Comparison of ENCODE assay signal across 18 cellular contexts in genomic region chr7:123054357-123055133, GRCh38. TPM values are rescaled to one million over a fixed set of nuclear protein-coding genes. Genes with fewer than 3 reads are reported as not detected.
DNase-seq lines count a peak whose midpoint lies in the region; ATAC-seq and TF ChIP-seq lines count a peak whose summit lies in the region.
"Had no signal": no experiment of that assay in that cellular context is flagged by ENCODE, and none has a peak within 500 bp of the region (broad histone marks: within the 10 kb centered on the region; RNA-seq: fewer than 3 reads in every experiment).

No MANE protein-coding gene starts in this region.

- no peak for TF ChIP-seq EP300 in upper lobe of left lung (IDR thresholded peaks at IDR 0.05)

- TF ChIP-seq CTCF in brain microvascular endothelial cell (IDR thresholded peaks at IDR 0.05; ENCODE audit: low read depth, low read length, missing control alignments) (peak; percentile 48), upper lobe of left lung (IDR thresholded peaks at IDR 0.05) (peak in 1 of 6 experiments; percentile 12)

- H3K27ac Mint-ChIP-seq in stimulated activated naive B cell treated with anti-CD40 and anti-IgM and Interleukin-4, amounts not matched to agents 10 μg/mL and 1 μg/mL and 100 μg/mL, for 72 hours: no peak overlapping the region
- H3K27ac Mint-ChIP-seq: natural killer cell had no signal

- 64 to 68% methylated on average over 5 of the region's 5 CpGs for WGBS in upper lobe of left lung, 2 donors

- no peaks in the 10 kb centered on the region for H3K27me3 Mint-ChIP-seq in stimulated activated naive B cell treated with anti-CD40 and anti-IgM and Interleukin-4, amounts not matched to agents 10 μg/mL and 1 μg/mL and 100 μg/mL, for 72 hours

- no peaks in the 10 kb centered on the region for H3K36me3 ChIP-seq in brain microvascular endothelial cell (replicated peaks)
- no peaks in the 10 kb centered on the region for H3K36me3 ChIP-seq in upper lobe of left lung
- no peaks in the 10 kb centered on the region for H3K36me3 ChIP-seq in H7 (replicated peaks; ENCODE audit: control insufficient read depth, insufficient read depth, low read length)
- H3K36me3 ChIP-seq: BLaER1 treated with 17β-estradiol and CSF1 and Interleukin-3, amounts not matched to agents 10 nM and 100 nM; HAP-1 had no signal

- H3K9me3 ChIP-seq in upper lobe of left lung: peaks cover 0 to 10% (median under 1%) of the 10 kb centered on the region in 4 donors
- H3K9me3 ChIP-seq: HAP-1 had no signal

- no peak for TF ChIP-seq POLR2A in upper lobe of left lung (IDR thresholded peaks at IDR 0.05)

- DNase-seq in DMS53 treated with DMSO at 0.1 percent for 48 hours (lab: John Stamatoyannopoulos, UW; ENCODE audit: unreplicated experiment): peak; percentile 16
- DNase-seq in HT-29 (ENCODE audit: low spot score): peak; percentile 23
- no peak for DNase-seq in brain microvascular endothelial cell
- DNase-seq in islet precursor cell: peak; percentile 76
- no peak for DNase-seq in stimulated activated naive B cell treated with anti-CD40 and anti-IgM and Interleukin-4, amounts not matched to agents 10 μg/mL and 1 μg/mL and 100 μg/mL, for 72 hours
- DNase-seq in upper lobe of left lung: no peak
- DNase-seq in H7: no peak
- DNase-seq: activated T-cell treated with anti-CD3 and anti-CD28 coated beads, Interleukin-2, amount 50 U/mL, for 48 hours; anterior cingulate cortex; natural killer cell; NCI-H2227 treated with DMSO at 0.1 percent for 48 hours had no signal

- H3K4me3 ChIP-seq in brain microvascular endothelial cell (ENCODE audit: low read depth, low read length) (no peak overlapping the region), upper lobe of left lung (no peak overlapping the region), H7 (ENCODE audit: insufficient read depth, low read depth, low read length) (no peak overlapping the region)
- H3K4me3 ChIP-seq: BLaER1 treated with 17β-estradiol and CSF1 and Interleukin-3, amounts not matched to agents 10 nM and 100 nM; HAP-1; SK-N-MC; skin epidermis had no signal

- ATAC-seq in stimulated activated naive B cell treated with anti-CD40 and anti-IgM and Interleukin-4, amounts not matched to agents 10 μg/mL and 1 μg/mL and 100 μg/mL, for 72 hours (replicated peaks): no peak
- no peak for ATAC-seq in HG03460 (IDR thresholded peaks at IDR 0.05; ENCODE audit: unreplicated experiment)
- ATAC-seq in upper lobe of left lung (ENCODE audit: low FRiP score in 2 of 2): no peak
- ATAC-seq: activated CD4-positive, CD25-positive, alpha-beta regulatory T cell treated with anti-CD3 and anti-CD28 coated beads, Interleukin-2, amount 50 U/mL, for 24 hours; natural killer cell had no signal

- H3K9me3 Mint-ChIP-seq in stimulated activated naive B cell treated with anti-CD40 and anti-IgM and Interleukin-4, amounts not matched to agents 10 μg/mL and 1 μg/mL and 100 μg/mL, for 72 hours: peaks cover 11 to 16% of the 10 kb centered on the region in 2 donors

- H3K4me3 Mint-ChIP-seq in stimulated activated naive B cell treated with anti-CD40 and anti-IgM and Interleukin-4, amounts not matched to agents 10 μg/mL and 1 μg/mL and 100 μg/mL, for 72 hours: no peak overlapping the region
- H3K4me3 Mint-ChIP-seq: natural killer cell had no signal

- no peaks in the 10 kb centered on the region for H3K36me3 Mint-ChIP-seq in stimulated activated naive B cell treated with anti-CD40 and anti-IgM and Interleukin-4, amounts not matched to agents 10 μg/mL and 1 μg/mL and 100 μg/mL, for 72 hours
- H3K36me3 Mint-ChIP-seq: natural killer cell had no signal

- no peaks in the 10 kb centered on the region for H3K4me1 ChIP-seq in upper lobe of left lung
- H3K4me1 ChIP-seq: BLaER1 treated with 17β-estradiol and CSF1 and Interleukin-3, amounts not matched to agents 10 nM and 100 nM; HAP-1 had no signal

- H3K27ac ChIP-seq in brain microvascular endothelial cell: no peak overlapping the region
- H3K27ac ChIP-seq in upper lobe of left lung: no peak overlapping the region
- H3K27ac ChIP-seq: BLaER1 treated with 17β-estradiol and CSF1 and Interleukin-3, amounts not matched to agents 10 nM and 100 nM; KMS-11; SK-N-MC; skin epidermis had no signal

- H3K4me1 Mint-ChIP-seq in stimulated activated naive B cell treated with anti-CD40 and anti-IgM and Interleukin-4, amounts not matched to agents 10 μg/mL and 1 μg/mL and 100 μg/mL, for 72 hours: no peaks in the 10 kb centered on the region
- H3K4me1 Mint-ChIP-seq: natural killer cell had no signal

- in situ Hi-C loops in brain microvascular endothelial cell (cut with HindIII; ENCODE audit: low pct_ligation_motif_present, low sequenced_read_pairs): no loop called here

- H3K27me3 ChIP-seq in brain microvascular endothelial cell (replicated peaks) (no peaks in the 10 kb centered on the region), upper lobe of left lung (no peaks in the 10 kb centered on the region), H7 (ENCODE audit: control insufficient read depth, insufficient read depth, low read length) (no peaks in the 10 kb centered on the region)
- H3K27me3 ChIP-seq: BLaER1 treated with 17β-estradiol and CSF1 and Interleukin-3, amounts not matched to agents 10 nM and 100 nM had no signal

RNA-seq across cellular contexts. Expression of gene TAS2R16, which starts 59.0 kb away (rescaled TPM):
- total RNA-seq in HT-29 (2014; rRNA removed; shearing (Covaris generic)): not detected in 2 replicates
- total RNA-seq in upper lobe of left lung: not detected
- not detected in 2 replicates for total RNA-seq in H7 (2014; rRNA removed; shearing (Covaris generic))
- total RNA-seq: natural killer cell had no signal

Comparison
In these comparisons a context has a peak if more than half of its experiments do, and no peak if none do; other contexts are left out.
1. DNase-seq: peak in DMS53 treated with DMSO at 0.1 percent for 48 hours (single experiment), HT-29 (single experiment) and islet precursor cell (single experiment); none in brain microvascular endothelial cell (single experiment), stimulated activated naive B cell treated with anti-CD40 and anti-IgM and Interleukin-4, amounts not matched to agents 10 μg/mL and 1 μg/mL and 100 μg/mL, for 72 hours (single experiment), upper lobe of left lung (0 of 2) and H7 (single experiment).